11 cellular contexts compared by ENCODE assay signal in genomic region chr9:89850633-89851325, GRCh38.
DNase-seq lines count a peak whose midpoint lies in the region; ATAC-seq, FAIRE-seq and TF ChIP-seq lines count a peak whose summit lies in the region.
"Had no signal": no experiment of that assay in that cellular context is flagged by ENCODE, and none has a peak within 500 bp of the region (broad histone marks: within the 10 kb centered on the region; RNA-seq: fewer than 3 reads in every experiment).

No MANE protein-coding gene starts in this region.

- H3K4me1 Mint-ChIP-seq in chondrocyte (ENCODE audit: low read depth), result peaks cover 14% of the 10 kb centered on the region

- TF ChIP-seq CTCF in left ventricle myocardium inferior (IDR thresholded peaks at IDR 0.05; ENCODE audit: borderline replicate concordance) (no peak), chondrocyte (IDR thresholded peaks at IDR 0.05) (no peak), lung (IDR thresholded peaks at IDR 0.05; ENCODE audit: control extremely low read depth, extremely low read depth) (no peak)

- peaks cover 2% of the 10 kb centered on the region for H3K27me3 Mint-ChIP-seq in chondrocyte (ENCODE audit: low read depth)

- ATAC-seq in Right ventricle myocardium inferior (peak; percentile 73), lung (ENCODE audit: insufficient read depth, low FRiP score) (peak; percentile 35), GM19395 (IDR thresholded peaks at IDR 0.05; ENCODE audit: unreplicated experiment) (no peak), GM21737 (IDR thresholded peaks at IDR 0.05; ENCODE audit: unreplicated experiment) (no peak)
- ATAC-seq: activated T-cell treated with anti-CD3 and anti-CD28 coated beads, Interleukin-2, amount 50 U/mL, for 72 hours had no signal

- H3K9me3 Mint-ChIP-seq in chondrocyte (ENCODE audit: low read depth), result peaks cover 12% of the 10 kb centered on the region
- H3K9me3 Mint-ChIP-seq: activated T-cell treated with anti-CD3 and anti-CD28 coated beads, Interleukin-2, amount 50 U/mL, for 72 hours had no signal

- DNase-seq in Right ventricle myocardium inferior (ENCODE audit: missing footprints), result no peak
- no peak for DNase-seq in left ventricle myocardium inferior
- DNase-seq in chondrocyte (ENCODE audit: low spot score), result no peak
- peak; percentile 45 for DNase-seq in lung (ENCODE audit: low spot score)
- DNase-seq in urothelium cell line (ENCODE audit: low spot score), result peak; percentile 38
- no peak for DNase-seq in NCI-H748 treated with DMSO at 0.1 percent for 48 hours (lab: John Stamatoyannopoulos, UW)
- DNase-seq: activated T-cell treated with anti-CD3 and anti-CD28 coated beads, Interleukin-2, amount 50 U/mL, for 72 hours; NCI-H1092 treated with DMSO at 0.1 percent for 48 hours; stimulated activated CD4-positive, alpha-beta T cell treated with anti-CD3 and anti-CD28 coated beads, Interleukin-12 subunit alpha, Interleukin-12 subunit beta, amount 100 ng/mL, for 4 hours had no signal

- H3K27me3 ChIP-seq in left ventricle myocardium inferior (ENCODE audit: low read depth) (no peaks in the 10 kb centered on the region), lung (ENCODE audit: control insufficient read depth, insufficient read depth) (no peaks in the 10 kb centered on the region)

- H3K27ac Mint-ChIP-seq in chondrocyte (ENCODE audit: unreplicated experiment), result peak overlapping the region; percentile 68
- H3K27ac Mint-ChIP-seq: activated T-cell treated with anti-CD3 and anti-CD28 coated beads, Interleukin-2, amount 50 U/mL, for 72 hours had no signal

- peaks cover 1% of the 10 kb centered on the region for H3K36me3 Mint-ChIP-seq in chondrocyte (ENCODE audit: low read depth)

- no peak overlapping the region for H3K27ac ChIP-seq in left ventricle myocardium inferior (replicated peaks)
- peak overlapping the region in 1 of 2 donors; percentile 49 for H3K27ac ChIP-seq in lung (ENCODE audit: low read depth in 1 of 2, low read length in 1 of 2)

- H3K36me3 ChIP-seq in left ventricle myocardium inferior, result no peaks in the 10 kb centered on the region
- no peaks in the 10 kb centered on the region for H3K36me3 ChIP-seq in lung (ENCODE audit: control insufficient read depth in 2 of 2, insufficient read depth in 2 of 2, low read length in 2 of 2)

- 52 to 62% methylated on average over 7 of the region's 7 CpGs for WGBS in lung, 2 donors

- H3K9me3 ChIP-seq in left ventricle myocardium inferior (replicated peaks), result no peaks in the 10 kb centered on the region
- peaks cover 0 to 4% of the 10 kb centered on the region in 2 donors for H3K9me3 ChIP-seq in lung (ENCODE audit: control insufficient read depth in 2 of 2, insufficient read depth in 1 of 2, low read length in 1 of 2)

- no peak overlapping the region for H3K4me3 Mint-ChIP-seq in chondrocyte (ENCODE audit: unreplicated experiment)
- H3K4me3 Mint-ChIP-seq: activated T-cell treated with anti-CD3 and anti-CD28 coated beads, Interleukin-2, amount 50 U/mL, for 72 hours had no signal

- H3K4me3 ChIP-seq in left ventricle myocardium inferior (no peak overlapping the region), lung (no peak overlapping the region)

- H3K4me1 ChIP-seq in left ventricle myocardium inferior, result peaks cover 10% of the 10 kb centered on the region
- peaks cover 0 to 5% of the 10 kb centered on the region in 2 donors for H3K4me1 ChIP-seq in lung (ENCODE audit: control insufficient read depth in 2 of 2, insufficient read depth in 2 of 2, low read length in 2 of 2)

- FAIRE-seq in urothelium cell line (lab: Jason Lieb, UNC), result no peak

- intact Hi-C loops in Right ventricle myocardium inferior (cut with DNase I), result no loop called here
- intact Hi-C loops in left ventricle myocardium inferior (cut with micrococcal nuclease), result no loop called here

Comparison
In these comparisons a context has a peak if more than half of its experiments do, and no peak if none do; other contexts are left out.
1. ATAC-seq: peak in Right ventricle myocardium inferior (single experiment) and lung (single experiment); none in GM19395 (single experiment) and GM21737 (single experiment).
2. DNase-seq: peak in lung (single experiment) and urothelium cell line (single experiment); none in Right ventricle myocardium inferior (single experiment), left ventricle myocardium inferior (single experiment), chondrocyte (single experiment) and NCI-H748 treated with DMSO at 0.1 percent for 48 hours (single experiment).